In genomic region chr1:169149555-169150286, GRCh38 we compare ENCODE assay signal across 33 cellular contexts.
"Had no signal": no experiment of that assay in that cellular context is flagged by ENCODE, and none has a peak within 500 bp of the region (broad histone marks: within the 10 kb centered on the region; RNA-seq: fewer than 3 reads in every experiment).

No MANE protein-coding gene starts in this region.

- H3K36me3 Mint-ChIP-seq: activated naive CD4-positive, alpha-beta T cell treated with anti-CD3 and anti-CD28 coated beads, Interleukin-2, amount 50 U/mL, for 72 hours; mesothelial cell of epicardium; naive B cell; stimulated activated memory B cell treated with anti-CD40 and anti-IgM and Interleukin-4, amounts not matched to agents 10 μg/mL and 1 μg/mL and 100 μg/mL, for 72 hours had no signal

- H3K9me3 Mint-ChIP-seq: activated naive CD4-positive, alpha-beta T cell treated with anti-CD3 and anti-CD28 coated beads, Interleukin-2, amount 50 U/mL, for 72 hours; activated T-cell treated with anti-CD3 and anti-CD28 coated beads, Interleukin-2, amount 50 U/mL, for 72 hours; mesothelial cell of epicardium; stimulated activated memory B cell treated with anti-CD40 and anti-IgM and Interleukin-4, amounts not matched to agents 10 μg/mL and 1 μg/mL and 100 μg/mL, for 72 hours; stimulated activated naive CD8-positive, alpha-beta T cell treated with anti-CD3 and anti-CD28 coated beads, Interleukin-15, amount 100 ng/mL, for 72 hours; T-cell; type B pancreatic cell had no signal

- H3K27ac Mint-ChIP-seq: activated naive CD4-positive, alpha-beta T cell treated with anti-CD3 and anti-CD28 coated beads, Interleukin-2, amount 50 U/mL, for 72 hours; activated T-cell treated with anti-CD3 and anti-CD28 coated beads, Interleukin-2, amount 50 U/mL, for 72 hours; mesothelial cell of epicardium; naive B cell; stimulated activated memory B cell treated with anti-CD40 and anti-IgM and Interleukin-4, amounts not matched to agents 10 μg/mL and 1 μg/mL and 100 μg/mL, for 72 hours; T-cell; type B pancreatic cell had no signal

- H3K36me3 ChIP-seq: colonic mucosa, gastrocnemius medialis, ovary, uterus had no signal

- DNase-seq: activated CD4-positive, alpha-beta T cell treated with anti-CD3 and anti-CD28 coated beads for 4 hours; activated CD4-positive, alpha-beta T cell treated with anti-CD3 and anti-CD28 coated beads, Interleukin-2, amount 50 U/mL, for 4 hours; activated naive CD4-positive, alpha-beta T cell; activated T-cell treated with anti-CD3 and anti-CD28 coated beads for 4 hours; activated T-cell treated with anti-CD3 and anti-CD28 coated beads, Interleukin-2, amount 50 U/mL, for 72 hours; aorta; body of pancreas; colonic mucosa; dorsolateral prefrontal cortex; effector memory CD4-positive, alpha-beta T cell; gastrocnemius medialis; glutamatergic neuron; left cardiac atrium; mammary epithelial cell; naive B cell; ovary; stimulated activated CD4-positive, alpha-beta T cell treated with anti-CD3 and anti-CD28 coated beads, Interleukin-4, amount 100 ng/mL, for 4 hours; stimulated activated CD8-positive, alpha-beta memory T cell treated with anti-CD3 and anti-CD28 coated beads, Interleukin-4, amount 100 ng/mL, for 48 hours; stimulated activated naive CD8-positive, alpha-beta T cell treated with anti-CD3 and anti-CD28 coated beads, Interleukin-15, amount 100 ng/mL, for 72 hours; substantia nigra; T-cell; T-helper 9 cell; uterus had no signal

- FAIRE-seq: keratinocyte, small intestine, TTC549 had no signal

- H3K27me3 Mint-ChIP-seq: naive B cell; progenitor cell of endocrine pancreas; stimulated activated memory B cell treated with anti-CD40 and anti-IgM and Interleukin-4, amounts not matched to agents 10 μg/mL and 1 μg/mL and 100 μg/mL, for 72 hours; stimulated activated naive CD8-positive, alpha-beta T cell treated with anti-CD3 and anti-CD28 coated beads, Interleukin-15, amount 100 ng/mL, for 72 hours; T-cell; type B pancreatic cell had no signal

- ATAC-seq: activated naive CD4-positive, alpha-beta T cell treated with anti-CD3 and anti-CD28 coated beads, Interleukin-2, amount 50 U/mL, for 72 hours; activated T-cell treated with anti-CD3 and anti-CD28 coated beads, Interleukin-2, amount 50 U/mL, for 72 hours; left cardiac atrium; sciatic nerve; stimulated activated memory B cell treated with anti-CD40 and anti-IgM and Interleukin-4, amounts not matched to agents 10 μg/mL and 1 μg/mL and 100 μg/mL, for 72 hours; stimulated activated naive CD8-positive, alpha-beta T cell treated with anti-CD3 and anti-CD28 coated beads, Interleukin-15, amount 100 ng/mL, for 72 hours; T-cell had no signal

- H3K4me3 ChIP-seq: body of pancreas, colonic mucosa, dorsolateral prefrontal cortex, gastrocnemius medialis, ovary, uterus had no signal

- H3K9me3 ChIP-seq: body of pancreas, colonic mucosa, gastrocnemius medialis, ovary, uterus had no signal

- H3K4me3 Mint-ChIP-seq: activated T-cell treated with anti-CD3 and anti-CD28 coated beads, Interleukin-2, amount 50 U/mL, for 72 hours; mesothelial cell of epicardium; naive B cell; stimulated activated memory B cell treated with anti-CD40 and anti-IgM and Interleukin-4, amounts not matched to agents 10 μg/mL and 1 μg/mL and 100 μg/mL, for 72 hours; stimulated activated naive CD8-positive, alpha-beta T cell treated with anti-CD3 and anti-CD28 coated beads, Interleukin-15, amount 100 ng/mL, for 72 hours; T-cell; type B pancreatic cell had no signal

- H3K27ac ChIP-seq: colonic mucosa, dorsolateral prefrontal cortex, ovary, uterus, VCaP had no signal

- H3K4me1 ChIP-seq: colonic mucosa, uterus had no signal

- H3K27me3 ChIP-seq: body of pancreas, colonic mucosa, dorsolateral prefrontal cortex, gastrocnemius medialis, ovary, uterus had no signal

- H3K4me1 Mint-ChIP-seq: mesothelial cell of epicardium; naive B cell; stimulated activated memory B cell treated with anti-CD40 and anti-IgM and Interleukin-4, amounts not matched to agents 10 μg/mL and 1 μg/mL and 100 μg/mL, for 72 hours; stimulated activated naive CD8-positive, alpha-beta T cell treated with anti-CD3 and anti-CD28 coated beads, Interleukin-15, amount 100 ng/mL, for 72 hours; T-cell had no signal
